8 cellular contexts compared by ENCODE assay signal in the genomic region with DNA sequence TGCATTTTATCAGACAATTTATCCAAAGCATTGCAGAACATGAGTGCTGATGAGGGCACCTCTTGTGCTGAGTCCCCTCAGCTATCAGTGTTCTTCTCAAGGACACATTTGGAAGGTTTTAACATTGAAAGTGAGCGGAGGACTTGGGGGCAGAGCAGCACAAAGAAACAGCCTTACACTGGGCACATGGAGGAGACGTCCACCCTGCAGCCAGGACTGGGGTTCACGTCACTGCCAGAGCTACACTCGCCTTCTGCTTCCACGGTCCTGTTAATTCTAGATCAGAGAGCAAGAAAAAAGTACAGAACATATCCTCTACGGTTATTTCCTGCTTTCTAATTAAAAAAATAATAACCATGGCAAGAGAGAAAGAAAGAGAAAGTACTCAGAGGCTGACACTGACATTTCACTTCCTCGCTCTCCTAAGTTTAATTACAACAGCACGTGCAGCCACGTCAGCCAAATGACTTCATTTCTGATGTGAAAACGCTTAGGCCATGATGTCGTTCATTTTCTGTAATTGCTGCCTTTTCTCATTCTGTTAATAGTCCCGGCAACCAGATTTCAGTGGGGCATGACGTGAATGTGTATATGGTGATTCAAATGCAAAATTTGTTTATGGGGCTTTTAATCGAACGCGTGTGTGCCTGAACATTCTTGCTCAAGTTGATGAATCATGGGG. TPM values are rescaled to one million over a fixed set of nuclear protein-coding genes. Genes with fewer than 3 reads are reported as not detected.
A peak's percentile ranks its signal among the peaks of the same experiment; 100 is the strongest.
DNase-seq lines count a peak whose midpoint lies in the region; ATAC-seq and TF ChIP-seq lines count a peak whose summit lies in the region.

No MANE protein-coding gene starts in this region.

- peak; percentile 16 for DNase-seq in LHCN-M2 (ENCODE audit: low read depth)
- no peak for DNase-seq in right lobe of liver
- DNase-seq in OCI-M2 (lab: John Stamatoyannopoulos, UW; ENCODE audit: unreplicated experiment), result no peak
- no peak for DNase-seq in NCI-H128 (lab: John Stamatoyannopoulos, UW; ENCODE audit: unreplicated experiment)
- no peak for DNase-seq in inferior parietal cortex (ENCODE audit: extremely low spot score)
- no peak for DNase-seq in DMS 273 treated with DMSO at 0.1 percent for 48 hours (lab: John Stamatoyannopoulos, UW)

- peak overlapping the region; percentile 72 for H3K4me3 Mint-ChIP-seq in activated naive CD8-positive, alpha-beta T cell

- H3K36me3 ChIP-seq in right lobe of liver, result no peaks in the 10 kb centered on the region

- ATAC-seq in GM18502 (IDR thresholded peaks at IDR 0.05; ENCODE audit: poor library complexity, unreplicated experiment) (peak; percentile 51), right lobe of liver (peak; percentile 16 to 48 (median 24))

- H3K36me3 Mint-ChIP-seq in activated naive CD8-positive, alpha-beta T cell, result no peaks in the 10 kb centered on the region

- H3K27me3 ChIP-seq in right lobe of liver, result no peaks in the 10 kb centered on the region

- H3K9me3 Mint-ChIP-seq in activated naive CD8-positive, alpha-beta T cell (ENCODE audit: low read depth), result no peaks in the 10 kb centered on the region

- H3K9me3 ChIP-seq in right lobe of liver, result no peaks in the 10 kb centered on the region

- H3K4me3 ChIP-seq in right lobe of liver, result no peak overlapping the region

- peaks cover 15% of the 10 kb centered on the region for H3K4me1 Mint-ChIP-seq in activated naive CD8-positive, alpha-beta T cell (ENCODE audit: low read depth)

- peak overlapping the region; percentile 83 for H3K27ac Mint-ChIP-seq in activated naive CD8-positive, alpha-beta T cell

- intact Hi-C loops in right lobe of liver (cut with DNase I), result no loop called here

- no peaks in the 10 kb centered on the region for H3K4me1 ChIP-seq in right lobe of liver

- TF ChIP-seq POLR2A in right lobe of liver (IDR thresholded peaks at IDR 0.05), result no peak

- TF ChIP-seq CTCF in right lobe of liver (IDR thresholded peaks at IDR 0.05), result no peak

- H3K27ac ChIP-seq in right lobe of liver, result no peak overlapping the region

- 43% methylated on average over 16 of the region's 16 CpGs for WGBS in right lobe of liver (ENCODE audit: insufficient coverage, low coverage, low lambda C conversion rate, missing lambda C conversion rate)

- peaks cover under 1% of the 10 kb centered on the region for H3K27me3 Mint-ChIP-seq in activated naive CD8-positive, alpha-beta T cell

RNA-seq across cellular contexts. Expression of a gene that starts 5.1 kb away (rescaled TPM):
- not detected in 2 replicates for total RNA-seq in LHCN-M2 (2014; rRNA removed)
- not detected for polyA plus RNA-seq in LHCN-M2 (2012)
- total RNA-seq in right lobe of liver, result not detected

RNA-seq across cellular contexts. Expression of a gene that starts 40.6 kb away (rescaled TPM):
- total RNA-seq in LHCN-M2 (2014; rRNA removed) (101 and 113 TPM in 2 replicates), right lobe of liver (10 to 100 TPM; 20.8 to 59.9 (median 41.7) TPM)
- polyA plus RNA-seq in LHCN-M2 (2012), result 44.0 TPM
